Comparison of ENCODE assay signal across 1 cellular context in genomic region chr12:46292754-46293402, GRCh38.
TF ChIP-seq lines count a peak whose summit lies in the region.

No MANE protein-coding gene starts in this region.

TF ChIP-seq in SK-N-SH treated with all-trans-retinoic acid at 6 μM for 48 hours, 23 proteins besides CTCF, POLR2A, EP300 and RAD21 (continued from another document):
- TF ChIP-seq TSHZ2 (CRISPR knock-in tag; IDR thresholded peaks at IDR 0.05) (no peak), ZC3H10 (CRISPR knock-in tag; IDR thresholded peaks at IDR 0.05) (no peak), RARB (CRISPR knock-in tag; IDR thresholded peaks at IDR 0.05) (no peak)
